Comparison of ENCODE assay signal across 27 cellular contexts in genomic region chr16:19392352-19392751, GRCh38. TPM values are rescaled to one million over a fixed set of nuclear protein-coding genes. Genes with fewer than 3 reads are reported as not detected.
"Had no signal": no experiment of that assay in that cellular context is flagged by ENCODE, and none has a peak within 500 bp of the region (broad histone marks: within the 10 kb centered on the region; RNA-seq: fewer than 3 reads in every experiment).

No MANE protein-coding gene starts in this region.

- H3K36me3 Mint-ChIP-seq: activated naive CD4-positive, alpha-beta T cell treated with anti-CD3 and anti-CD28 coated beads, Interleukin-2, amount 50 U/mL, for 24 hours; brain; immature natural killer cell; natural killer cell treated with Interleukin-12 subunit alpha and Interleukin-12 subunit beta and Interleukin-15 and Interleukin-18, amount 100 ng/mL, for 72 hours; T-cell had no signal

- H3K27ac Mint-ChIP-seq: activated CD4-positive, alpha-beta T cell treated with anti-CD3 and anti-CD28 coated beads, Interleukin-2, amount 10 ng/mL, durations not matched to agents 7 days and 5 days; activated CD8-positive, alpha-beta T cell treated with anti-CD3 and anti-CD28 coated beads for 36 hours; activated naive CD4-positive, alpha-beta T cell treated with anti-CD3 and anti-CD28 coated beads, Interleukin-2, amount 50 U/mL, for 24 hours; activated T-helper 1 cell treated with anti-CD3 and anti-CD28 coated beads, Interleukin-12 subunit alpha, Interleukin-12 subunit beta, Interleukin-2, Interleukin-4 antibody, amounts not matched to agents 30 ng/mL and 10 ng/mL and 1 ng/mL, durations not matched to agents 14 hours and 24 hours and 36 hours; immature natural killer cell; memory B cell; natural killer cell treated with Interleukin-12 subunit alpha and Interleukin-12 subunit beta and Interleukin-15 and Interleukin-18, amount 100 ng/mL, for 72 hours; T-cell; T-helper 2 cell treated with Interferon-gamma antibody and Interleukin-4, amounts not matched to agents 5 μg/mL and 100 μg/mL, for 36 hours had no signal

- H3K27ac ChIP-seq: left ventricle myocardium inferior, neutrophil, ovary, spleen, WERI-Rb-1 had no signal

- H3K27me3 ChIP-seq: ovary had no signal

- H3K4me3 ChIP-seq: left ventricle myocardium inferior, ovary, prostate gland, spleen had no signal

- H3K4me3 Mint-ChIP-seq: activated CD4-positive, alpha-beta T cell treated with anti-CD3 and anti-CD28 coated beads, Interleukin-2, amount 10 ng/mL, durations not matched to agents 7 days and 5 days; activated CD8-positive, alpha-beta T cell treated with anti-CD3 and anti-CD28 coated beads for 36 hours; activated naive CD4-positive, alpha-beta T cell treated with anti-CD3 and anti-CD28 coated beads, Interleukin-2, amount 50 U/mL, for 24 hours; activated T-helper 1 cell treated with anti-CD3 and anti-CD28 coated beads, Interleukin-12 subunit alpha, Interleukin-12 subunit beta, Interleukin-2, Interleukin-4 antibody, amounts not matched to agents 30 ng/mL and 10 ng/mL and 1 ng/mL, durations not matched to agents 14 hours and 24 hours and 36 hours; immature natural killer cell; memory B cell; natural killer cell treated with Interleukin-12 subunit alpha and Interleukin-12 subunit beta and Interleukin-15 and Interleukin-18, amount 100 ng/mL, for 72 hours; T-cell; T-helper 2 cell treated with Interferon-gamma antibody and Interleukin-4, amounts not matched to agents 5 μg/mL and 100 μg/mL, for 36 hours had no signal

- H3K4me1 Mint-ChIP-seq: activated naive CD4-positive, alpha-beta T cell treated with anti-CD3 and anti-CD28 coated beads, Interleukin-2, amount 50 U/mL, for 24 hours; immature natural killer cell; memory B cell; T-cell had no signal

- H3K9me3 ChIP-seq: left ventricle myocardium inferior, neutrophil, ovary, prostate gland had no signal

- DNase-seq: activated CD4-positive, alpha-beta T cell treated with anti-CD3 and anti-CD28 coated beads, Interleukin-2, amount 10 ng/mL, durations not matched to agents 7 days and 5 days; activated CD4-positive, CD25-positive, alpha-beta regulatory T cell treated with anti-CD3 and anti-CD28 coated beads, Interleukin-2, amount 50 U/mL, for 72 hours; activated CD8-positive, alpha-beta T cell treated with anti-CD3 and anti-CD28 coated beads for 36 hours; activated gamma-delta T cell treated with Interleukin-2 at 50 U/mL for 16 hours; aorta; dermis blood vessel endothelial cell; effector memory CD4-positive, alpha-beta T cell; foreskin melanocyte; immature natural killer cell; left ventricle myocardium inferior; ovary; spleen; stimulated activated CD4-positive, alpha-beta T cell treated with anti-CD3 and anti-CD28 coated beads, Interleukin-4, amount 100 ng/mL, for 4 hours; T-cell; trophoblast cell; WERI-Rb-1 had no signal

- H3K4me1 ChIP-seq: left ventricle myocardium inferior, spleen had no signal

- H3K36me3 ChIP-seq: left ventricle myocardium inferior, neutrophil, ovary, prostate gland, spleen, WERI-Rb-1 had no signal

- H3K9me3 Mint-ChIP-seq: activated CD4-positive, alpha-beta T cell treated with anti-CD3 and anti-CD28 coated beads, Interleukin-2, amount 10 ng/mL, durations not matched to agents 7 days and 5 days; activated CD8-positive, alpha-beta T cell treated with anti-CD3 and anti-CD28 coated beads for 36 hours; activated naive CD4-positive, alpha-beta T cell treated with anti-CD3 and anti-CD28 coated beads, Interleukin-2, amount 50 U/mL, for 24 hours; activated T-helper 1 cell treated with anti-CD3 and anti-CD28 coated beads, Interleukin-12 subunit alpha, Interleukin-12 subunit beta, Interleukin-2, Interleukin-4 antibody, amounts not matched to agents 30 ng/mL and 10 ng/mL and 1 ng/mL, durations not matched to agents 14 hours and 24 hours and 36 hours; natural killer cell treated with Interleukin-12 subunit alpha and Interleukin-12 subunit beta and Interleukin-15 and Interleukin-18, amount 100 ng/mL, for 72 hours; T-cell; T-helper 2 cell treated with Interferon-gamma antibody and Interleukin-4, amounts not matched to agents 5 μg/mL and 100 μg/mL, for 36 hours had no signal

- ATAC-seq: activated CD8-positive, alpha-beta T cell treated with anti-CD3 and anti-CD28 coated beads for 36 hours; natural killer cell treated with Interleukin-12 subunit alpha and Interleukin-12 subunit beta and Interleukin-15 and Interleukin-18, amount 100 ng/mL, for 72 hours; SK-N-SH treated with all-trans-retinoic acid at 6 μM for 48 hours; T-cell had no signal

RNA-seq across cellular contexts. Expression of gene TMC5, which starts 25.3 kb away (rescaled TPM):
- total RNA-seq: activated CD4-positive, alpha-beta T cell treated with anti-CD3 and anti-CD28 coated beads, Interleukin-2, amount 10 ng/mL, durations not matched to agents 7 days and 5 days; activated CD8-positive, alpha-beta T cell treated with anti-CD3 and anti-CD28 coated beads for 36 hours; cardiac septum; chondrocyte; dermis blood vessel endothelial cell; natural killer cell treated with Interleukin-12 subunit alpha and Interleukin-12 subunit beta and Interleukin-15 and Interleukin-18, amount 100 ng/mL, for 72 hours had no signal
